20 cellular contexts compared by ENCODE assay signal in the genomic region with DNA sequence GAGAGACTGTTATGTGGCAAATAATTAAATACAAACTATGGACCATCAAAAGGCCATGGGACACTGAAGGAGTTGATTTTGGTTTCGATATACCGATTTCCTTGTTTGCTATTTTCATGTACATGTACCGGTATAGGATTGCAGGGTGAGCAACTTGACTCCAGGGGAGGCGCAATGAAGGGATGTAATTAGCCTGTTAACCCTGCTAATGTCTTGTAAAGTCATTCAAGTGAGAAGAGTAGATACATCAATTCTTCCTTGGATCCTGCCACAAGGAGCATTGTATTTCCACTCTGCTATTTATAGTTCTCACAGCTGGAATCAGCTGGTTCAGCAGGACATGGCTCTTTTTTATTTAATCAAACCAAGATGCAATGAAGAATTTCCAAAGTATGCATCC.
DNase-seq lines count a peak whose midpoint lies in the region; ATAC-seq and TF ChIP-seq lines count a peak whose summit lies in the region.
"Had no signal": no experiment of that assay in that cellular context is flagged by ENCODE, and none has a peak within 500 bp of the region (broad histone marks: within the 10 kb centered on the region; RNA-seq: fewer than 3 reads in every experiment).

No MANE protein-coding gene starts in this region.

- no peaks in the 10 kb centered on the region for H3K9me3 ChIP-seq in HEK293 (ENCODE audit: control insufficient read depth, insufficient read depth, low read depth, low read length)
- H3K9me3 ChIP-seq: Caco-2 had no signal

- H3K4me3 Mint-ChIP-seq in nephron progenitor cell (peak overlapping the region; percentile 6), chondrocyte (ENCODE audit: unreplicated experiment) (no peak overlapping the region)
- H3K4me3 Mint-ChIP-seq: B cell, T-helper 17 cell had no signal

- peaks cover 2% of the 10 kb centered on the region; the same call in 1 of the 2 replicates for H3K4me1 ChIP-seq in HEK293 (ENCODE audit: control insufficient read depth, insufficient read depth, low read length)
- H3K4me1 ChIP-seq: Caco-2 had no signal

- DNase-seq in NCI-H2029 treated with DMSO at 0.1 percent for 48 hours (lab: John Stamatoyannopoulos, UW), result peak; percentile 44
- peak; percentile 42 for DNase-seq in epidermal melanocyte (ENCODE audit: insufficient read length, low spot score)
- peak; percentile 11 for DNase-seq in nephron progenitor cell
- DNase-seq in chondrocyte (ENCODE audit: low spot score), result no peak
- no peak for DNase-seq in activated naive CD4-positive, alpha-beta T cell treated with Interleukin-2 at 50 U/mL for 16 hours
- no peak for DNase-seq in cardiac septum (ENCODE audit: low spot score)
- DNase-seq: Caco-2; CD4-positive, CD25-positive, alpha-beta regulatory T cell; HCEC 1CT; NCI-H1048; NCI-H1694; NCI-H226; NCI-H526 treated with DMSO at 0.1 percent for 48 hours; NK-92 treated with Interleukin-12 subunit alpha and Interleukin-12 subunit beta, amount 100 ng/mL, for 24 hours; SIG-M5; T-helper 17 cell had no signal

- H3K4me1 Mint-ChIP-seq in nephron progenitor cell, result peaks cover 57% of the 10 kb centered on the region
- H3K4me1 Mint-ChIP-seq in chondrocyte (ENCODE audit: low read depth), result no peaks in the 10 kb centered on the region
- H3K4me1 Mint-ChIP-seq: B cell; CD4-positive, CD25-positive, alpha-beta regulatory T cell; T-helper 17 cell had no signal

- CTCF ChIA-PET in HEK293 (lab: Yijun Ruan, JAX), result no interaction called here

- H3K36me3 Mint-ChIP-seq in nephron progenitor cell (ENCODE audit: low read depth) (peaks cover 18% of the 10 kb centered on the region), chondrocyte (ENCODE audit: low read depth) (no peaks in the 10 kb centered on the region)
- H3K36me3 Mint-ChIP-seq: CD4-positive, CD25-positive, alpha-beta regulatory T cell had no signal

- H3K27ac ChIP-seq in HEK293 (ENCODE audit: extremely low read depth, low read depth, low read length), result no peak overlapping the region

- no peak overlapping the region for H3K4me3 ChIP-seq in HEK293 (ENCODE audit: low read depth, low read length)
- H3K4me3 ChIP-seq: K562 had no signal

- POLR2A ChIA-PET in HEK293 (lab: Yijun Ruan, JAX), result no interaction called here

- H3K27me3 Mint-ChIP-seq in nephron progenitor cell (ENCODE audit: low read depth, poor library complexity) (peaks cover 8% of the 10 kb centered on the region), chondrocyte (ENCODE audit: low read depth) (peaks cover 13% of the 10 kb centered on the region)
- H3K27me3 Mint-ChIP-seq: B cell; CD4-positive, CD25-positive, alpha-beta regulatory T cell; T-helper 17 cell had no signal

- intact Hi-C loops in cardiac septum (cut with DNase I), result no loop called here

- no peak for ATAC-seq in HG03280 (IDR thresholded peaks at IDR 0.05; ENCODE audit: unreplicated experiment)
- ATAC-seq: K562, T-helper 17 cell had no signal

- no peaks in the 10 kb centered on the region for H3K36me3 ChIP-seq in HEK293 (ENCODE audit: control insufficient read depth in 2 of 2, insufficient read depth in 1 of 2, low read length in 2 of 2)

- no peak for TF ChIP-seq CTCF in HEK293 (tag by site-specific recombination; IDR thresholded peaks at IDR 0.05)
- no peak for TF ChIP-seq CTCF in nephron progenitor cell (IDR thresholded peaks at IDR 0.05)
- no peak for TF ChIP-seq CTCF in chondrocyte (IDR thresholded peaks at IDR 0.05)

- H3K27ac Mint-ChIP-seq in nephron progenitor cell (peak overlapping the region; percentile 1), chondrocyte (ENCODE audit: unreplicated experiment) (no peak overlapping the region)
- H3K27ac Mint-ChIP-seq: B cell; CD4-positive, CD25-positive, alpha-beta regulatory T cell; T-helper 17 cell had no signal

- H3K9me3 Mint-ChIP-seq in nephron progenitor cell (peaks cover 20% of the 10 kb centered on the region), chondrocyte (ENCODE audit: low read depth) (peaks cover 10% of the 10 kb centered on the region)

TF ChIP-seq in HEK293, 187 proteins besides CTCF, POLR2A, EP300 and RAD21 (continues in another document):
- peak; percentile 43; the same call in 1 of the 2 replicates for TF ChIP-seq OSR2 (tag by site-specific recombination; IDR thresholded peaks at IDR 0.05)
- TF ChIP-seq ZNF211 (tag by site-specific recombination; IDR thresholded peaks at IDR 0.05; ENCODE audit: low read depth), result no peak
- TF ChIP-seq ZBTB48 (tag by site-specific recombination; IDR thresholded peaks at IDR 0.05), result no peak
- TF ChIP-seq, protein P1, sequence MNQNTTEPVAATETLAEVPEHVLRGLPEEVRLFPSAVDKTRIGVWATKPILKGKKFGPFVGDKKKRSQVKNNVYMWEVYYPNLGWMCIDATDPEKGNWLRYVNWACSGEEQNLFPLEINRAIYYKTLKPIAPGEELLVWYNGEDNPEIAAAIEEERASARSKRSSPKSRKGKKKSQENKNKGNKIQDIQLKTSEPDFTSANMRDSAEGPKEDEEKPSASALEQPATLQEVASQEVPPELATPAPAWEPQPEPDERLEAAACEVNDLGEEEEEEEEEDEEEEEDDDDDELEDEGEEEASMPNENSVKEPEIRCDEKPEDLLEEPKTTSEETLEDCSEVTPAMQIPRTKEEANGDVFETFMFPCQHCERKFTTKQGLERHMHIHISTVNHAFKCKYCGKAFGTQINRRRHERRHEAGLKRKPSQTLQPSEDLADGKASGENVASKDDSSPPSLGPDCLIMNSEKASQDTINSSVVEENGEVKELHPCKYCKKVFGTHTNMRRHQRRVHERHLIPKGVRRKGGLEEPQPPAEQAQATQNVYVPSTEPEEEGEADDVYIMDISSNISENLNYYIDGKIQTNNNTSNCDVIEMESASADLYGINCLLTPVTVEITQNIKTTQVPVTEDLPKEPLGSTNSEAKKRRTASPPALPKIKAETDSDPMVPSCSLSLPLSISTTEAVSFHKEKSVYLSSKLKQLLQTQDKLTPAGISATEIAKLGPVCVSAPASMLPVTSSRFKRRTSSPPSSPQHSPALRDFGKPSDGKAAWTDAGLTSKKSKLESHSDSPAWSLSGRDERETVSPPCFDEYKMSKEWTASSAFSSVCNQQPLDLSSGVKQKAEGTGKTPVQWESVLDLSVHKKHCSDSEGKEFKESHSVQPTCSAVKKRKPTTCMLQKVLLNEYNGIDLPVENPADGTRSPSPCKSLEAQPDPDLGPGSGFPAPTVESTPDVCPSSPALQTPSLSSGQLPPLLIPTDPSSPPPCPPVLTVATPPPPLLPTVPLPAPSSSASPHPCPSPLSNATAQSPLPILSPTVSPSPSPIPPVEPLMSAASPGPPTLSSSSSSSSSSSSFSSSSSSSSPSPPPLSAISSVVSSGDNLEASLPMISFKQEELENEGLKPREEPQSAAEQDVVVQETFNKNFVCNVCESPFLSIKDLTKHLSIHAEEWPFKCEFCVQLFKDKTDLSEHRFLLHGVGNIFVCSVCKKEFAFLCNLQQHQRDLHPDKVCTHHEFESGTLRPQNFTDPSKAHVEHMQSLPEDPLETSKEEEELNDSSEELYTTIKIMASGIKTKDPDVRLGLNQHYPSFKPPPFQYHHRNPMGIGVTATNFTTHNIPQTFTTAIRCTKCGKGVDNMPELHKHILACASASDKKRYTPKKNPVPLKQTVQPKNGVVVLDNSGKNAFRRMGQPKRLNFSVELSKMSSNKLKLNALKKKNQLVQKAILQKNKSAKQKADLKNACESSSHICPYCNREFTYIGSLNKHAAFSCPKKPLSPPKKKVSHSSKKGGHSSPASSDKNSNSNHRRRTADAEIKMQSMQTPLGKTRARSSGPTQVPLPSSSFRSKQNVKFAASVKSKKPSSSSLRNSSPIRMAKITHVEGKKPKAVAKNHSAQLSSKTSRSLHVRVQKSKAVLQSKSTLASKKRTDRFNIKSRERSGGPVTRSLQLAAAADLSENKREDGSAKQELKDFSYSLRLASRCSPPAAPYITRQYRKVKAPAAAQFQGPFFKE (tag by site-specific recombination; IDR thresholded peaks at IDR 0.05; ENCODE audit: borderline replicate concordance), result no peak
- TF ChIP-seq WT1 (tag by site-specific recombination; IDR thresholded peaks at IDR 0.05), result peak; percentile 71
- peak; percentile 80 for TF ChIP-seq ZNF843 (tag by site-specific recombination; IDR thresholded peaks at IDR 0.05)
- TF ChIP-seq, protein P2, sequence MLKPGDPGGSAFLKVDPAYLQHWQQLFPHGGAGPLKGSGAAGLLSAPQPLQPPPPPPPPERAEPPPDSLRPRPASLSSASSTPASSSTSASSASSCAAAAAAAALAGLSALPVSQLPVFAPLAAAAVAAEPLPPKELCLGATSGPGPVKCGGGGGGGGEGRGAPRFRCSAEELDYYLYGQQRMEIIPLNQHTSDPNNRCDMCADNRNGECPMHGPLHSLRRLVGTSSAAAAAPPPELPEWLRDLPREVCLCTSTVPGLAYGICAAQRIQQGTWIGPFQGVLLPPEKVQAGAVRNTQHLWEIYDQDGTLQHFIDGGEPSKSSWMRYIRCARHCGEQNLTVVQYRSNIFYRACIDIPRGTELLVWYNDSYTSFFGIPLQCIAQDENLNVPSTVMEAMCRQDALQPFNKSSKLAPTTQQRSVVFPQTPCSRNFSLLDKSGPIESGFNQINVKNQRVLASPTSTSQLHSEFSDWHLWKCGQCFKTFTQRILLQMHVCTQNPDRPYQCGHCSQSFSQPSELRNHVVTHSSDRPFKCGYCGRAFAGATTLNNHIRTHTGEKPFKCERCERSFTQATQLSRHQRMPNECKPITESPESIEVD (tag by site-specific recombination; IDR thresholded peaks at IDR 0.05), result peak; percentile 50
- TF ChIP-seq, protein P3, sequence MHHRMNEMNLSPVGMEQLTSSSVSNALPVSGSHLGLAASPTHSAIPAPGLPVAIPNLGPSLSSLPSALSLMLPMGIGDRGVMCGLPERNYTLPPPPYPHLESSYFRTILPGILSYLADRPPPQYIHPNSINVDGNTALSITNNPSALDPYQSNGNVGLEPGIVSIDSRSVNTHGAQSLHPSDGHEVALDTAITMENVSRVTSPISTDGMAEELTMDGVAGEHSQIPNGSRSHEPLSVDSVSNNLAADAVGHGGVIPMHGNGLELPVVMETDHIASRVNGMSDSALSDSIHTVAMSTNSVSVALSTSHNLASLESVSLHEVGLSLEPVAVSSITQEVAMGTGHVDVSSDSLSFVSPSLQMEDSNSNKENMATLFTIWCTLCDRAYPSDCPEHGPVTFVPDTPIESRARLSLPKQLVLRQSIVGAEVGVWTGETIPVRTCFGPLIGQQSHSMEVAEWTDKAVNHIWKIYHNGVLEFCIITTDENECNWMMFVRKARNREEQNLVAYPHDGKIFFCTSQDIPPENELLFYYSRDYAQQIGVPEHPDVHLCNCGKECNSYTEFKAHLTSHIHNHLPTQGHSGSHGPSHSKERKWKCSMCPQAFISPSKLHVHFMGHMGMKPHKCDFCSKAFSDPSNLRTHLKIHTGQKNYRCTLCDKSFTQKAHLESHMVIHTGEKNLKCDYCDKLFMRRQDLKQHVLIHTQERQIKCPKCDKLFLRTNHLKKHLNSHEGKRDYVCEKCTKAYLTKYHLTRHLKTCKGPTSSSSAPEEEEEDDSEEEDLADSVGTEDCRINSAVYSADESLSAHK (tag by site-specific recombination; IDR thresholded peaks at IDR 0.05), result peak; percentile 67
- no peak for TF ChIP-seq ZNF514 (tag by site-specific recombination; IDR thresholded peaks at IDR 0.05)
- TF ChIP-seq ZNF138 (tag by site-specific recombination; IDR thresholded peaks at IDR 0.05; ENCODE audit: borderline replicate concordance), result no peak
- peak; percentile 56 for TF ChIP-seq ZNF341 (tag by site-specific recombination; IDR thresholded peaks at IDR 0.05; ENCODE audit: low read depth)

Comparison
In these comparisons a context has a peak if more than half of its experiments do, and no peak if none do; other contexts are left out.
1. DNase-seq: peak in NCI-H2029 treated with DMSO at 0.1 percent for 48 hours (single experiment), epidermal melanocyte (single experiment) and nephron progenitor cell (single experiment); none in chondrocyte (single experiment), activated naive CD4-positive, alpha-beta T cell treated with Interleukin-2 at 50 U/mL for 16 hours (single experiment) and cardiac septum (single experiment).